In the genomic region with DNA sequence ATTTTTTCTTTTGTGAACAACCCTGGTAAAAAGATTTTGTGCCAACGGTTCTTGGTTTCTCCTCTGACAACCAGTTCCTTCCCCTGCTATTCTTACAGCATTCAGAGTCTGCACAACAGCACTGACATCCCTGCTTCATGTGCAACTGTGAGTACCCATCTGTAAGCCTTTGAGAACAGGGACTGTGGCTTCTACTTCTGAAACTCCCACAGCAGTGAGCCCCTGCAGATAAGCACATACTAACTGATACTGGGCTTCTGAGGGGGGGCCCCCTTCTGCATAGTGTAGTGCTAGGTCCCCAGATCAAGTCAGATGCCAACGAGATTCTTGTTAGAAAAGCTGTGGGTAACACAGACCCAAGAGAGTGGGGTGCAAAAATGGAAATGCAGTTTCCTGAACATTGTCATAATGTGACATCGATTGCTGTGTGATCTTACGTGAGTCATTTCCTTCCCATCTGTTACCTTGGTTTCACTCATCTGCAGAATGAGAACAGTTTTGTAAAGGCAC, we compare ENCODE assay signal across 1 cellular context.
TF ChIP-seq lines count a peak whose summit lies in the region.

No MANE protein-coding gene starts in this region.

TF ChIP-seq in GM12878, 131 proteins besides CTCF, POLR2A, EP300 and RAD21 (continued from another document and continues in another):
- TF ChIP-seq CBX3 (IDR thresholded peaks at IDR 0.05; ENCODE audit: borderline replicate concordance, low read depth) (no peak), CHD2 (IDR thresholded peaks at IDR 0.05; ENCODE audit: borderline replicate concordance, low read depth, low read length) (no peak), YBX1 (IDR thresholded peaks at IDR 0.05) (no peak), HCFC1 (IDR thresholded peaks at IDR 0.05; ENCODE audit: low read length) (no peak), YY1 (IDR thresholded peaks at IDR 0.05; ENCODE audit: low read depth, low read length) (0 out of 2 replicates have a peak, but pooled peaks have one; percentile 34), ZNF384 (IDR thresholded peaks at IDR 0.05; ENCODE audit: borderline replicate concordance, low read depth, low read length) (no peak), SMAD1 (IDR thresholded peaks at IDR 0.05; ENCODE audit: low read depth, partially characterized antibody) (peak; percentile 82), MEF2B (IDR thresholded peaks at IDR 0.05; ENCODE audit: partially characterized antibody, poor library complexity, severe bottlenecking) (peak; percentile 95), STAT1 (conservative IDR thresholded peaks at IDR 0.05) (no peak), KLF5 (IDR thresholded peaks at IDR 0.05; ENCODE audit: partially characterized antibody) (peak; percentile 30), FOS (IDR thresholded peaks at IDR 0.05; ENCODE audit: borderline replicate concordance, extremely low read depth, insufficient read length) (no peak), ZNF207 (IDR thresholded peaks at IDR 0.05; ENCODE audit: borderline replicate concordance) (peak; percentile 48; the same call in 1 of the 2 replicates), STAT3 (IDR thresholded peaks at IDR 0.05; ENCODE audit: low read depth, low read length) (no peak), GABPA (IDR thresholded peaks at IDR 0.05; ENCODE audit: low read depth) (peak; percentile 56; the same call in 1 of the 2 replicates), BCL3 (IDR thresholded peaks at IDR 0.05; ENCODE audit: borderline replicate concordance, insufficient read depth, low read depth, low read length, poor library complexity, severe bottlenecking) (peak; percentile 96), HDAC6 (IDR thresholded peaks at IDR 0.05; ENCODE audit: unreplicated experiment) (no peak), MXI1 (IDR thresholded peaks at IDR 0.05; ENCODE audit: low read depth, low read length) (peak; percentile 16; the same call in 1 of the 2 replicates), KDM1A (IDR thresholded peaks at IDR 0.05; ENCODE audit: borderline replicate concordance) (no peak), POU2F2 (IDR thresholded peaks at IDR 0.05; ENCODE audit: borderline replicate concordance, low read depth, low read length) (peak; percentile 93), CHD1 (IDR thresholded peaks at IDR 0.05; ENCODE audit: low read depth, low read length) (peak; percentile 76; the same call in 1 of the 2 replicates), CREM (IDR thresholded peaks at IDR 0.05; ENCODE audit: low read depth) (peak; percentile 87), RBBP5 (conservative IDR thresholded peaks at IDR 0.05) (no peak), CHD4 (IDR thresholded peaks at IDR 0.05) (no peak), FOXM1 (IDR thresholded peaks at IDR 0.05; ENCODE audit: low read depth, low read length) (peak; percentile 96), PAX8 (IDR thresholded peaks at IDR 0.05) (0 out of 2 replicates have a peak, but pooled peaks have one; percentile 25), MEF2A (IDR thresholded peaks at IDR 0.05; ENCODE audit: insufficient read depth, low read depth, low read length) (peak; percentile 65; the same call in 1 of the 2 replicates), KAT2A (conservative IDR thresholded peaks at IDR 0.05; ENCODE audit: control insufficient read depth, low read depth, low read length) (no peak), SUPT20H (IDR thresholded peaks at IDR 0.05; ENCODE audit: borderline replicate concordance, control insufficient read depth, low read depth, low read length) (no peak), ZSCAN29 (IDR thresholded peaks at IDR 0.05) (no peak), JUNB (IDR thresholded peaks at IDR 0.05) (peak; percentile 98), RUNX3 (IDR thresholded peaks at IDR 0.05; ENCODE audit: low read length) (peak; percentile 91), GATAD2B (conservative IDR thresholded peaks at IDR 0.05; ENCODE audit: low read depth) (peak; percentile 87), TARDBP (IDR thresholded peaks at IDR 0.05; ENCODE audit: borderline replicate concordance) (0 out of 2 replicates have a peak, but pooled peaks have one; percentile 33), BCL11A (IDR thresholded peaks at IDR 0.05; ENCODE audit: low read depth, low read length) (peak; percentile 84; the same call in 1 of the 2 replicates), NKRF (conservative IDR thresholded peaks at IDR 0.05) (no peak), ZNF24 (IDR thresholded peaks at IDR 0.05) (0 out of 2 replicates have a peak, but pooled peaks have one; percentile 30), REST (IDR thresholded peaks at IDR 0.05; ENCODE audit: low read depth, low read length) (no peak)
- TF ChIP-seq, protein P1, sequence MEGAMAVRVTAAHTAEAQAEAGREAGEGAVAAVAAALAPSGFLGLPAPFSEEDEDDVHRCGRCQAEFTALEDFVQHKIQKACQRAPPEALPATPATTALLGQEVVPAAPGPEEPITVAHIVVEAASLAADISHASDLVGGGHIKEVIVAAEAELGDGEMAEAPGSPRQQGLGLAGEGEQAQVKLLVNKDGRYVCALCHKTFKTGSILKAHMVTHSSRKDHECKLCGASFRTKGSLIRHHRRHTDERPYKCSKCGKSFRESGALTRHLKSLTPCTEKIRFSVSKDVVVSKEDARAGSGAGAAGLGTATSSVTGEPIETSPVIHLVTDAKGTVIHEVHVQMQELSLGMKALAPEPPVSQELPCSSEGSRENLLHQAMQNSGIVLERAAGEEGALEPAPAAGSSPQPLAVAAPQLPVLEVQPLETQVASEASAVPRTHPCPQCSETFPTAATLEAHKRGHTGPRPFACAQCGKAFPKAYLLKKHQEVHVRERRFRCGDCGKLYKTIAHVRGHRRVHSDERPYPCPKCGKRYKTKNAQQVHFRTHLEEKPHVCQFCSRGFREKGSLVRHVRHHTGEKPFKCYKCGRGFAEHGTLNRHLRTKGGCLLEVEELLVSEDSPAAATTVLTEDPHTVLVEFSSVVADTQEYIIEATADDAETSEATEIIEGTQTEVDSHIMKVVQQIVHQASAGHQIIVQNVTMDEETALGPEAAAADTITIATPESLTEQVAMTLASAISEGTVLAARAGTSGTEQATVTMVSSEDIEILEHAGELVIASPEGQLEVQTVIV (IDR thresholded peaks at IDR 0.05; ENCODE audit: borderline replicate concordance, partially characterized antibody), result no peak
- TF ChIP-seq, protein P2, sequence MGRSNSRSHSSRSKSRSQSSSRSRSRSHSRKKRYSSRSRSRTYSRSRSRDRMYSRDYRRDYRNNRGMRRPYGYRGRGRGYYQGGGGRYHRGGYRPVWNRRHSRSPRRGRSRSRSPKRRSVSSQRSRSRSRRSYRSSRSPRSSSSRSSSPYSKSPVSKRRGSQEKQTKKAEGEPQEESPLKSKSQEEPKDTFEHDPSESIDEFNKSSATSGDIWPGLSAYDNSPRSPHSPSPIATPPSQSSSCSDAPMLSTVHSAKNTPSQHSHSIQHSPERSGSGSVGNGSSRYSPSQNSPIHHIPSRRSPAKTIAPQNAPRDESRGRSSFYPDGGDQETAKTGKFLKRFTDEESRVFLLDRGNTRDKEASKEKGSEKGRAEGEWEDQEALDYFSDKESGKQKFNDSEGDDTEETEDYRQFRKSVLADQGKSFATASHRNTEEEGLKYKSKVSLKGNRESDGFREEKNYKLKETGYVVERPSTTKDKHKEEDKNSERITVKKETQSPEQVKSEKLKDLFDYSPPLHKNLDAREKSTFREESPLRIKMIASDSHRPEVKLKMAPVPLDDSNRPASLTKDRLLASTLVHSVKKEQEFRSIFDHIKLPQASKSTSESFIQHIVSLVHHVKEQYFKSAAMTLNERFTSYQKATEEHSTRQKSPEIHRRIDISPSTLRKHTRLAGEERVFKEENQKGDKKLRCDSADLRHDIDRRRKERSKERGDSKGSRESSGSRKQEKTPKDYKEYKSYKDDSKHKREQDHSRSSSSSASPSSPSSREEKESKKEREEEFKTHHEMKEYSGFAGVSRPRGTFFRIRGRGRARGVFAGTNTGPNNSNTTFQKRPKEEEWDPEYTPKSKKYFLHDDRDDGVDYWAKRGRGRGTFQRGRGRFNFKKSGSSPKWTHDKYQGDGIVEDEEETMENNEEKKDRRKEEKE (IDR thresholded peaks at IDR 0.05), result no peak
- TF ChIP-seq, protein P3, sequence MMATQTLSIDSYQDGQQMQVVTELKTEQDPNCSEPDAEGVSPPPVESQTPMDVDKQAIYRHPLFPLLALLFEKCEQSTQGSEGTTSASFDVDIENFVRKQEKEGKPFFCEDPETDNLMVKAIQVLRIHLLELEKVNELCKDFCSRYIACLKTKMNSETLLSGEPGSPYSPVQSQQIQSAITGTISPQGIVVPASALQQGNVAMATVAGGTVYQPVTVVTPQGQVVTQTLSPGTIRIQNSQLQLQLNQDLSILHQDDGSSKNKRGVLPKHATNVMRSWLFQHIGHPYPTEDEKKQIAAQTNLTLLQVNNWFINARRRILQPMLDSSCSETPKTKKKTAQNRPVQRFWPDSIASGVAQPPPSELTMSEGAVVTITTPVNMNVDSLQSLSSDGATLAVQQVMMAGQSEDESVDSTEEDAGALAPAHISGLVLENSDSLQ (IDR thresholded peaks at IDR 0.05), result peak; percentile 48
- TF ChIP-seq, protein P4, sequence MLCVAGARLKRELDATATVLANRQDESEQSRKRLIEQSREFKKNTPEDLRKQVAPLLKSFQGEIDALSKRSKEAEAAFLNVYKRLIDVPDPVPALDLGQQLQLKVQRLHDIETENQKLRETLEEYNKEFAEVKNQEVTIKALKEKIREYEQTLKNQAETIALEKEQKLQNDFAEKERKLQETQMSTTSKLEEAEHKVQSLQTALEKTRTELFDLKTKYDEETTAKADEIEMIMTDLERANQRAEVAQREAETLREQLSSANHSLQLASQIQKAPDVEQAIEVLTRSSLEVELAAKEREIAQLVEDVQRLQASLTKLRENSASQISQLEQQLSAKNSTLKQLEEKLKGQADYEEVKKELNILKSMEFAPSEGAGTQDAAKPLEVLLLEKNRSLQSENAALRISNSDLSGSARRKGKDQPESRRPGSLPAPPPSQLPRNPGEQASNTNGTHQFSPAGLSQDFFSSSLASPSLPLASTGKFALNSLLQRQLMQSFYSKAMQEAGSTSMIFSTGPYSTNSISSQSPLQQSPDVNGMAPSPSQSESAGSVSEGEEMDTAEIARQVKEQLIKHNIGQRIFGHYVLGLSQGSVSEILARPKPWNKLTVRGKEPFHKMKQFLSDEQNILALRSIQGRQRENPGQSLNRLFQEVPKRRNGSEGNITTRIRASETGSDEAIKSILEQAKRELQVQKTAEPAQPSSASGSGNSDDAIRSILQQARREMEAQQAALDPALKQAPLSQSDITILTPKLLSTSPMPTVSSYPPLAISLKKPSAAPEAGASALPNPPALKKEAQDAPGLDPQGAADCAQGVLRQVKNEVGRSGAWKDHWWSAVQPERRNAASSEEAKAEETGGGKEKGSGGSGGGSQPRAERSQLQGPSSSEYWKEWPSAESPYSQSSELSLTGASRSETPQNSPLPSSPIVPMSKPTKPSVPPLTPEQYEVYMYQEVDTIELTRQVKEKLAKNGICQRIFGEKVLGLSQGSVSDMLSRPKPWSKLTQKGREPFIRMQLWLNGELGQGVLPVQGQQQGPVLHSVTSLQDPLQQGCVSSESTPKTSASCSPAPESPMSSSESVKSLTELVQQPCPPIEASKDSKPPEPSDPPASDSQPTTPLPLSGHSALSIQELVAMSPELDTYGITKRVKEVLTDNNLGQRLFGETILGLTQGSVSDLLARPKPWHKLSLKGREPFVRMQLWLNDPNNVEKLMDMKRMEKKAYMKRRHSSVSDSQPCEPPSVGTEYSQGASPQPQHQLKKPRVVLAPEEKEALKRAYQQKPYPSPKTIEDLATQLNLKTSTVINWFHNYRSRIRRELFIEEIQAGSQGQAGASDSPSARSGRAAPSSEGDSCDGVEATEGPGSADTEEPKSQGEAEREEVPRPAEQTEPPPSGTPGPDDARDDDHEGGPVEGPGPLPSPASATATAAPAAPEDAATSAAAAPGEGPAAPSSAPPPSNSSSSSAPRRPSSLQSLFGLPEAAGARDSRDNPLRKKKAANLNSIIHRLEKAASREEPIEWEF (IDR thresholded peaks at IDR 0.05; ENCODE audit: insufficient replicate concordance, low read depth, low read length), result peak; percentile 94
